8 cellular contexts compared by ENCODE assay signal in the genomic region with DNA sequence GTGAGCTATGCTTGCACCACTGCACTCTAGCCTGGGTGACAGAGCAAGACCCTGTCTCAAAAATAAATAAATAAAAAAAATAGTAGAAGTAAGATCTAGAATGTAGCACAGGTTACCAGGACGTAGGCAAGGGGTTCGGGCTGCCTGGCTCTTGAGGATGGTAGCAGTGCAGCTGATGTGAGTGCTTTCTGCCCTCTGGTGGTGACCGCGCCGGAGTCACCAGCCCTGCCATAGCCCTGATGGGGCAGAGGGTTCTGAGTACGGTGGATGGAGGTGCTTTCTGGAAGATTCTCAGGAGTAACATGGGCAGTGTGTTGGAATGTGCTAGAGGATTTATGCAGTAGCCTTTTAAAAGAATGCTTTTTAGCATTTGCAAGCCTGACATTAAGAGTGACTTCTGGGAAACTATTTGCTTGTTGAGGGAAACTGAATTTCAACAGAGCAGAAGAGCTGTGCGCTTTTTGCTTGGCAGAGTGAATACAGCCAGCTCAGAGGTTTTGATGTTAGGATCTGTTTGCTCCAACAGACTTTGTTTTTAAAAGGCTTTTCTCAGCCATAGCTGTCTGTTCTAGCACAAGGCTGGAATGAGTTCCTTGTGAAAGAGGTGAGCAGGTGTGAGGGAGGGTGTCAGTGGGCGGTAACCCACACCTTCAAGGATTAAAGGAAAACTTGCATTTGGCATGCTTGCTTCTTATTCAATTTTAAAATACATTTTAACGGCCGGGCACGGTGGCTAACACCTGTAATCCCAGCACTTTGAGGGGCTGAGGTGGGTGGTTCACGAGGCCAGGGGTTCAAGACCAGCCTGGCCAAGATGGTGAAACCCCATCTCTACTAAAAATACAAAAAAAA.
DNase-seq lines count a peak whose midpoint lies in the region; ATAC-seq, FAIRE-seq and TF ChIP-seq lines count a peak whose summit lies in the region.

No MANE protein-coding gene starts in this region.

- H3K79me2 ChIP-seq in parathyroid adenoma, result peaks cover 9% of the 10 kb centered on the region

- H3K27ac ChIP-seq in HL-60 (replicated peaks) (no peak overlapping the region), gastroesophageal sphincter (peak overlapping the region in 3 of 4 donors; percentile 9 to 61 (median 59)), parathyroid adenoma (no peak overlapping the region)

- H3K27me3 ChIP-seq in HL-60 (ENCODE audit: insufficient read depth, poor library complexity, severe bottlenecking), result no peaks in the 10 kb centered on the region
- H3K27me3 ChIP-seq in gastroesophageal sphincter, result no peaks in the 10 kb centered on the region
- H3K27me3 ChIP-seq in parathyroid adenoma (ENCODE audit: control insufficient read depth, insufficient read depth, low read length), result no peaks in the 10 kb centered on the region

- no peak for TF ChIP-seq EP300 in gastroesophageal sphincter (IDR thresholded peaks at IDR 0.05)

- ATAC-seq in gastroesophageal sphincter (peak; percentile 75), GM21825 (IDR thresholded peaks at IDR 0.05; ENCODE audit: unreplicated experiment) (no peak)

- H3K4me1 ChIP-seq in gastroesophageal sphincter (peaks cover 3 to 69% (median 14%) of the 10 kb centered on the region in 3 donors), parathyroid adenoma (peaks cover 29% of the 10 kb centered on the region)

- H2AFZ ChIP-seq in parathyroid adenoma, result no peak overlapping the region

- no peak overlapping the region for H3K4me2 ChIP-seq in parathyroid adenoma (ENCODE audit: low read length)

- TF ChIP-seq CTCF in HL-60 (IDR thresholded peaks at IDR 0.05; ENCODE audit: insufficient read depth, low read length) (peak; percentile 63), gastroesophageal sphincter (IDR thresholded peaks at IDR 0.05) (peak; percentile 51 to 85 (median 81)), parathyroid adenoma (IDR thresholded peaks at IDR 0.05) (peak; percentile 86)

- in situ Hi-C loops in SK-MEL-5 (cut with HindIII; ENCODE audit: low pct_unique_long_range_greater_than_20kb, low sequenced_read_pairs), result no loop called here

- no peak for TF ChIP-seq POLR2A in gastroesophageal sphincter (IDR thresholded peaks at IDR 0.05)

- FAIRE-seq in urothelium cell line (lab: Jason Lieb, UNC), result peak; percentile 53

- DNase-seq in CMK (ENCODE audit: low read depth), result peak; percentile 38
- peak; percentile 22 to 66 for DNase-seq in HL-60 (ENCODE audit: low read depth in 1 of 2, low spot score in 1 of 2)
- peak; percentile 78 for DNase-seq in SK-MEL-5 (ENCODE audit: low read depth, low spot score)
- peak; percentile 52 for DNase-seq in activated gamma-delta T cell treated with Interleukin-2 at 50 U/mL for 16 hours
- DNase-seq in urothelium cell line (ENCODE audit: low spot score), result peak; percentile 62

- no peak overlapping the region for H3K9ac ChIP-seq in parathyroid adenoma

- peaks cover 0 to 66% of the 10 kb centered on the region in 2 donors for H3K36me3 ChIP-seq in gastroesophageal sphincter
- no peaks in the 10 kb centered on the region for H3K36me3 ChIP-seq in parathyroid adenoma (ENCODE audit: control insufficient read depth, insufficient read depth, low read length)

- H3K4me3 ChIP-seq in HL-60 (replicated peaks; ENCODE audit: insufficient read depth, low read length) (no peak overlapping the region), gastroesophageal sphincter (no peak overlapping the region), parathyroid adenoma (ENCODE audit: low read depth, low read length) (no peak overlapping the region)

- 49 to 70% methylated on average over 1 to 11 of the region's 12 CpGs for WGBS in gastroesophageal sphincter (ENCODE audit: low coverage in 1 of 2), 2 donors

- H3K9me3 ChIP-seq in gastroesophageal sphincter, result no peaks in the 10 kb centered on the region
- no peaks in the 10 kb centered on the region for H3K9me3 ChIP-seq in parathyroid adenoma (ENCODE audit: control insufficient read depth, low read length)

Comparison
In these comparisons a context has a peak if more than half of its experiments do, and no peak if none do; other contexts are left out.
1. H3K27ac ChIP-seq: peak in gastroesophageal sphincter (3 of 4); none in HL-60 (single experiment) and parathyroid adenoma (single experiment).
2. Peak in every context shown above with its lines, with median percentiles within 50 percentile points of each other: DNase-seq and CTCF ChIP-seq.